ENCODE assay signal across 8 cellular contexts in the genomic region with DNA sequence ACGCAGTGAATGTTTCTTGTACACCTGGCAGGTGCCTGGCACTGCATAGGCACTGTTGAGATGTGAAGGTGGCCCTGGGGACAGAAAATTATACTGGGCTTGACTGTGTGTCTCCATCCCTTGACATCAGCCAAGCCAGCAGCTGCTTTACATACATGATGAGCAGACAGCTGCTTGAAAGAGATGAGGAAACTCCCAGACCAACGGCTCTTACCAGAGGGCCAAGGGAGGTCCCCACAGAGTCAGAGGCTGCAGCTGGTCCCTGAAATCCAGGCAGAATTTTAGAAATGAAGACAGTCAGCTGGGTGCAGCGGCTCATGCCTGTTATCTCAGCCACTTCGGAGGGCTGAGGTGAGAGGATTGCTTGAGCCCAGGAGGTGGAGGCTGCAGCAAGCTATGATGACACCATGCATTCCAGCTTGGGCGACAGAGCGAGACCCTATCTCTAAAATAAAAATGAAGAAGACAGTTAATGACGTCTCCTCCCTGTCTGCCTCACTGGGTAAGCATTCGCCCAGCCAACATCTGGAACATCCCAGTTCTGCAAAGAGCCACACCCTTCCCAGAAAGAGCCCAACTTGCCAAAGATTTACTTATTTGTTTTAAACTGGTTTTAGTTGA. TPM values are rescaled to one million over a fixed set of nuclear protein-coding genes. Genes with fewer than 3 reads are reported as not detected.
DNase-seq lines count a peak whose midpoint lies in the region; ATAC-seq and TF ChIP-seq lines count a peak whose summit lies in the region.

No MANE protein-coding gene starts in this region.

- H3K36me3 Mint-ChIP-seq in naive B cell, result peaks cover 8 to 10% of the 10 kb centered on the region in 2 donors

- H3K79me2 ChIP-seq in mammary epithelial cell (ENCODE audit: insufficient read depth, low read length), result peaks cover 4% of the 10 kb centered on the region

- no peaks in the 10 kb centered on the region for H3K27me3 ChIP-seq in tibial artery
- H3K27me3 ChIP-seq in mammary epithelial cell (ENCODE audit: insufficient read depth, low read length), result no peaks in the 10 kb centered on the region

- peaks cover 17 to 31% (median 18%) of the 10 kb centered on the region in 3 donors for H3K4me1 Mint-ChIP-seq in naive B cell

- H2AFZ ChIP-seq in mammary epithelial cell (ENCODE audit: low read depth, low read length), result no peak overlapping the region

- CTCF ChIA-PET in mammary epithelial cell (lab: Charles Lee; ENCODE audit: low non-redundant PET), result no interaction called here

- H3K4me3 ChIP-seq in tibial artery (no peak overlapping the region), mammary epithelial cell (replicated peaks in 1 of 3; ENCODE audit: insufficient read depth in 1 of 3, low read depth in 2 of 3, low read length in 3 of 3) (no peak overlapping the region)

- WGBS in mammary epithelial cell (ENCODE audit: low coverage, missing lambda C conversion rate), result 81% methylated on average over 6 of the region's 8 CpGs

- H3K27ac ChIP-seq in tibial artery (no peak overlapping the region), mammary epithelial cell (ENCODE audit: insufficient read depth, low read depth, low read length) (no peak overlapping the region)

- DNase-seq in NCI-H2107 treated with DMSO at 0.1 percent for 48 hours (lab: John Stamatoyannopoulos, UW; ENCODE audit: unreplicated experiment) (peak; percentile 82), naive B cell (peak; percentile 79), tibial artery (no peak), NCI-H69 (lab: John Stamatoyannopoulos, UW) (no peak), superior temporal gyrus (ENCODE audit: extremely low spot score) (no peak), mammary epithelial cell (no peak)

- H3K4me1 ChIP-seq in tibial artery (no peaks in the 10 kb centered on the region), mammary epithelial cell (ENCODE audit: insufficient read depth, low read length) (peaks cover 19% of the 10 kb centered on the region)

- peak overlapping the region; percentile 15 to 89 (median 64) for H3K4me3 Mint-ChIP-seq in naive B cell

- H3K9me3 ChIP-seq in tibial artery, result no peaks in the 10 kb centered on the region
- peaks cover 18% of the 10 kb centered on the region for H3K9me3 ChIP-seq in mammary epithelial cell (replicated peaks; ENCODE audit: insufficient read depth, low read length)

- in situ Hi-C loops in mammary epithelial cell (cut with MboI; ENCODE audit: low sequenced_read_pairs in 2 of 2), result no loop called here

- TF ChIP-seq CTCF in tibial artery (IDR thresholded peaks at IDR 0.05) (no peak), mammary epithelial cell (conservative IDR thresholded peaks at IDR 0.05 in 1 of 2, IDR thresholded peaks at IDR 0.05 in 1 of 2; ENCODE audit: extremely low read depth in 1 of 2, insufficient read depth in 1 of 2, low read depth in 1 of 2, low read length in 2 of 2) (no peak)

- H3K36me3 ChIP-seq in tibial artery (peaks cover 18 to 61% (median 38%) of the 10 kb centered on the region in 3 donors), mammary epithelial cell (ENCODE audit: insufficient read depth, low read length) (peaks cover 24% of the 10 kb centered on the region)

- no peak overlapping the region for H3K9ac ChIP-seq in mammary epithelial cell (ENCODE audit: insufficient read depth, low read length)

- H3K27ac Mint-ChIP-seq in naive B cell, result peak overlapping the region; percentile 96 to 100 (median 98)

- intact Hi-C loops in tibial artery (cut with DNase I; ENCODE audit: low total_unique reads) (no loop called here), mammary epithelial cell (cut with micrococcal nuclease) (no loop called here)

- H3K9me3 Mint-ChIP-seq in naive B cell, result peaks cover 0 to 3% (median 0%) of the 10 kb centered on the region in 7 donors

- peak; percentile 64 for ATAC-seq in GM18519 (IDR thresholded peaks at IDR 0.05; ENCODE audit: low FRiP score, unreplicated experiment)
- peak; percentile 95 for ATAC-seq in HG02588 (IDR thresholded peaks at IDR 0.05; ENCODE audit: unreplicated experiment)
- ATAC-seq in naive B cell (ENCODE audit: low read depth in 2 of 2), result peak; percentile 80 to 81

- H3K4me2 ChIP-seq in mammary epithelial cell (ENCODE audit: insufficient read depth, low read depth, low read length), result no peak overlapping the region

- dilution Hi-C loops in mammary epithelial cell (cut with HindIII; ENCODE audit: low sequenced_read_pairs), result no loop called here

- no TSS peak for BruUV-seq in mammary epithelial cell (replicated peaks; lab: Mats Ljungman, UMichigan)

- no peaks in the 10 kb centered on the region for H4K20me1 ChIP-seq in mammary epithelial cell (ENCODE audit: insufficient read depth, low read length)

- H3K27me3 Mint-ChIP-seq in naive B cell, result no peaks in the 10 kb centered on the region

RNA-seq across cellular contexts. Expression of a gene that starts 17.6 kb away (rescaled TPM):
- polyA plus RNA-seq in naive B cell (ENCODE audit: low read depth in 6 of 6) (10 to 100 TPM in 4 of 6 donors, 1 to 10 TPM in 2; 7.9 to 16.5 (median 11.6) TPM), mammary epithelial cell (28.3 TPM)
- 10 to 100 TPM; 23.8 to 31.0 TPM for total RNA-seq in mammary epithelial cell
- 103 TPM for polyA minus RNA-seq in mammary epithelial cell

Comparison
In these comparisons a context has a peak if more than half of its experiments do, and no peak if none do; other contexts are left out.
1. DNase-seq: peak in NCI-H2107 treated with DMSO at 0.1 percent for 48 hours (single experiment) and naive B cell (single experiment); none in tibial artery (0 of 2), NCI-H69 (single experiment), superior temporal gyrus (single experiment) and mammary epithelial cell (single experiment).
2. Peak in every context shown above with its lines, with median percentiles within 50 percentile points of each other: ATAC-seq.